1 cellular context compared by ENCODE assay signal in the genomic region with DNA sequence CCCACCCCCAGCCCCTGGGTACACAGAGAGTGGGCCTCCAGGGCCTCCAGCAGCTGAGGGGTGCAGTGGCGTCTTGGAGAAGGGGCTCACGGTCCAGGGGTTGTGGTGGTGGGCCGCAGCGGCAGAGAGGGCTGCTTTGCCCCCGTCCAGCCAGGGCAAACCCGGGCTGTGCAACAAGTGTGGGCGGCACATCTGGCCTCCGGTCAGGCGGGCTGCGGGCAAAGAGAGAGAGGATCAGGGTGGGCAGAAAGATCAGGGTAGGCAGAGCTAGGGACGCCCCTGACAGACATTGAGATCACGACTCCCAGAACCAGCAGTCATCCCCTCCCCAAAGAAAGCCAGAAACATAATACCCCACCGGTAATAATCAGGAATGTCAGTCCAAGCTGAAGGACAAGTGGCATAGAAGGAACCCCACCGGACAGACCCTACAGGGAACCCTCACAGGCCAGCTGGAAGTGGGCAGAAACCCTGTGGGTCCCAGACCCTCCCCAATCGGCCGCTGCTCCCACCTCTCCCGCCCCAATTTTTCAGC.
TF ChIP-seq lines count a peak whose summit lies in the region.

No MANE protein-coding gene starts in this region.

TF ChIP-seq in WTC11, 78 proteins besides CTCF, POLR2A, EP300 and RAD21 (continued from another document):
- TF ChIP-seq, protein P1, sequence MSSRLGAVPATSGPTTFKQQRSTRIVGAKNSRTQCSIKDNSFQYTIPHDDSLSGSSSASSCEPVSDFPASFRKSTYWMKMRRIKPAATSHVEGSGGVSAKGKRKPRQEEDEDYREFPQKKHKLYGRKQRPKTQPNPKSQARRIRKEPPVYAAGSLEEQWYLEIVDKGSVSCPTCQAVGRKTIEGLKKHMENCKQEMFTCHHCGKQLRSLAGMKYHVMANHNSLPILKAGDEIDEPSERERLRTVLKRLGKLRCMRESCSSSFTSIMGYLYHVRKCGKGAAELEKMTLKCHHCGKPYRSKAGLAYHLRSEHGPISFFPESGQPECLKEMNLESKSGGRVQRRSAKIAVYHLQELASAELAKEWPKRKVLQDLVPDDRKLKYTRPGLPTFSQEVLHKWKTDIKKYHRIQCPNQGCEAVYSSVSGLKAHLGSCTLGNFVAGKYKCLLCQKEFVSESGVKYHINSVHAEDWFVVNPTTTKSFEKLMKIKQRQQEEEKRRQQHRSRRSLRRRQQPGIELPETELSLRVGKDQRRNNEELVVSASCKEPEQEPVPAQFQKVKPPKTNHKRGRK (CRISPR knock-in tag; IDR thresholded peaks at IDR 0.05; ENCODE audit: borderline replicate concordance): no peak
- no peak for TF ChIP-seq ZBTB21 (CRISPR knock-in tag; IDR thresholded peaks at IDR 0.05; ENCODE audit: borderline replicate concordance)
- TF ChIP-seq, protein P2, sequence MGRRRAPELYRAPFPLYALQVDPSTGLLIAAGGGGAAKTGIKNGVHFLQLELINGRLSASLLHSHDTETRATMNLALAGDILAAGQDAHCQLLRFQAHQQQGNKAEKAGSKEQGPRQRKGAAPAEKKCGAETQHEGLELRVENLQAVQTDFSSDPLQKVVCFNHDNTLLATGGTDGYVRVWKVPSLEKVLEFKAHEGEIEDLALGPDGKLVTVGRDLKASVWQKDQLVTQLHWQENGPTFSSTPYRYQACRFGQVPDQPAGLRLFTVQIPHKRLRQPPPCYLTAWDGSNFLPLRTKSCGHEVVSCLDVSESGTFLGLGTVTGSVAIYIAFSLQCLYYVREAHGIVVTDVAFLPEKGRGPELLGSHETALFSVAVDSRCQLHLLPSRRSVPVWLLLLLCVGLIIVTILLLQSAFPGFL (CRISPR knock-in tag; IDR thresholded peaks at IDR 0.05; ENCODE audit: borderline replicate concordance): no peak
- no peak for TF ChIP-seq MYBL2 (CRISPR knock-in tag; IDR thresholded peaks at IDR 0.05)
- no peak for TF ChIP-seq NFE2L1 (CRISPR knock-in tag; IDR thresholded peaks at IDR 0.05)
- no peak for TF ChIP-seq TEAD4 (CRISPR knock-in tag; IDR thresholded peaks at IDR 0.05)
